13 cellular contexts compared by ENCODE assay signal in genomic region chr1:153539395-153540093, GRCh38. TPM values are rescaled to one million over a fixed set of nuclear protein-coding genes. Genes with fewer than 3 reads are reported as not detected.
DNase-seq lines count a peak whose midpoint lies in the region; ATAC-seq and TF ChIP-seq lines count a peak whose summit lies in the region.
"Had no signal": no experiment of that assay in that cellular context is flagged by ENCODE, and none has a peak within 500 bp of the region (broad histone marks: within the 10 kb centered on the region; RNA-seq: fewer than 3 reads in every experiment).

No MANE protein-coding gene starts in this region.

- no peaks in the 10 kb centered on the region for H3K9me3 ChIP-seq in BLaER1
- no peaks in the 10 kb centered on the region for H3K9me3 ChIP-seq in DND-41 (ENCODE audit: insufficient read depth, low read length, severe bottlenecking)

- no peak for TF ChIP-seq CTCF in DND-41 (IDR thresholded peaks at IDR 0.05; ENCODE audit: borderline replicate concordance, extremely low read depth, low read length, poor library complexity, severe bottlenecking)
- no peak for TF ChIP-seq CTCF in nephron (IDR thresholded peaks at IDR 0.05; ENCODE audit: unreplicated experiment in 3 of 3)

- H3K4me1 ChIP-seq in BLaER1 (peaks cover 71% of the 10 kb centered on the region), DND-41 (ENCODE audit: insufficient read depth, low read length) (peaks cover 52% of the 10 kb centered on the region)

- H3K36me3 ChIP-seq in BLaER1 (no peaks in the 10 kb centered on the region), DND-41 (ENCODE audit: insufficient read depth, low read length) (no peaks in the 10 kb centered on the region)

- peak overlapping the region; percentile 68 for H2AFZ ChIP-seq in DND-41 (ENCODE audit: low read depth, low read length)

- intact Hi-C loops in activated T-helper 2 cell treated with anti-CD3 and anti-CD28 coated beads, Interferon-gamma antibody, Interleukin-2, Interleukin-4, amounts not matched to agents 10 μg/mL and 5 μg/mL and 100 μg/mL, durations not matched to agents 14 hours and 24 hours and 36 hours (cut with micrococcal nuclease), result loop anchor here (10.0 kb wide), 1 partner anchor 425 kb away; the partner anchor contains the start of genes CREB3L4 and SLC39A1

- DNase-seq in DND-41 (no peak), RPMI8226 (no peak)
- DNase-seq in activated T-helper 2 cell treated with anti-CD3 and anti-CD28 coated beads, Interferon-gamma antibody, Interleukin-2, Interleukin-4, amounts not matched to agents 10 μg/mL and 5 μg/mL and 100 μg/mL, durations not matched to agents 14 hours and 24 hours and 36 hours (ENCODE audit: low spot score), result no peak
- no peak for DNase-seq in stimulated activated CD4-positive, alpha-beta T cell treated with anti-CD3 and anti-CD28 coated beads, Interleukin-4, amount 100 ng/mL, for 24 hours
- DNase-seq: C1 segment of cervical spinal cord, H7, NCI-H2081 had no signal

- no peak overlapping the region; the same call in 1 of the 2 replicates for H3K9ac ChIP-seq in BLaER1
- no peak overlapping the region for H3K9ac ChIP-seq in DND-41 (ENCODE audit: low read depth, low read length)

- H3K4me3 ChIP-seq in BLaER1 (no peak overlapping the region), DND-41 (ENCODE audit: low read depth in 1 of 2, low read length in 2 of 2) (no peak overlapping the region)
- H3K4me3 ChIP-seq: coronary artery had no signal

- peak overlapping the region; percentile 41 for H3K4me3 Mint-ChIP-seq in activated T-helper 2 cell treated with anti-CD3 and anti-CD28 coated beads, Interferon-gamma antibody, Interleukin-2, Interleukin-4, amounts not matched to agents 10 μg/mL and 5 μg/mL and 100 μg/mL, durations not matched to agents 14 hours and 24 hours and 36 hours (ENCODE audit: low read depth)
- H3K4me3 Mint-ChIP-seq in nephron, result no peak overlapping the region

- H3K79me2 ChIP-seq in DND-41 (ENCODE audit: insufficient read depth, low read length), result no peaks in the 10 kb centered on the region

- H3K27me3 Mint-ChIP-seq in activated T-helper 2 cell treated with anti-CD3 and anti-CD28 coated beads, Interferon-gamma antibody, Interleukin-2, Interleukin-4, amounts not matched to agents 10 μg/mL and 5 μg/mL and 100 μg/mL, durations not matched to agents 14 hours and 24 hours and 36 hours (ENCODE audit: low read depth), result no peaks in the 10 kb centered on the region
- peaks cover 4% of the 10 kb centered on the region for H3K27me3 Mint-ChIP-seq in nephron (ENCODE audit: low read depth)

- ATAC-seq in DND-41 (ENCODE audit: insufficient read depth, low read depth) (no peak), GM18870 (IDR thresholded peaks at IDR 0.05; ENCODE audit: unreplicated experiment) (no peak), GM19023 (IDR thresholded peaks at IDR 0.05; ENCODE audit: unreplicated experiment) (no peak)

- H3K27ac ChIP-seq in BLaER1, result peak overlapping the region; percentile 74
- H3K27ac ChIP-seq in DND-41 (ENCODE audit: low read length), result peak overlapping the region; percentile 77

- peaks cover 35% of the 10 kb centered on the region for H3K36me3 Mint-ChIP-seq in activated T-helper 2 cell treated with anti-CD3 and anti-CD28 coated beads, Interferon-gamma antibody, Interleukin-2, Interleukin-4, amounts not matched to agents 10 μg/mL and 5 μg/mL and 100 μg/mL, durations not matched to agents 14 hours and 24 hours and 36 hours (ENCODE audit: low read depth)
- H3K36me3 Mint-ChIP-seq in nephron (ENCODE audit: low read depth), result no peaks in the 10 kb centered on the region

- H3K27me3 ChIP-seq in BLaER1, result peaks cover 20% of the 10 kb centered on the region
- H3K27me3 ChIP-seq in DND-41 (ENCODE audit: insufficient read depth, low read length, poor library complexity), result no peaks in the 10 kb centered on the region

- H4K20me1 ChIP-seq in BLaER1 (no peaks in the 10 kb centered on the region), DND-41 (ENCODE audit: insufficient read depth, low read length) (no peaks in the 10 kb centered on the region)

- peaks cover 63% of the 10 kb centered on the region for H3K4me1 Mint-ChIP-seq in activated T-helper 2 cell treated with anti-CD3 and anti-CD28 coated beads, Interferon-gamma antibody, Interleukin-2, Interleukin-4, amounts not matched to agents 10 μg/mL and 5 μg/mL and 100 μg/mL, durations not matched to agents 14 hours and 24 hours and 36 hours (ENCODE audit: low read depth)
- H3K4me1 Mint-ChIP-seq in nephron, result peaks cover 50% of the 10 kb centered on the region

- H3K4me2 ChIP-seq in BLaER1, result peak overlapping the region; percentile 86
- H3K4me2 ChIP-seq in DND-41 (ENCODE audit: insufficient read depth, low read length), result no peak overlapping the region; the same call in 1 of the 2 replicates

- peak overlapping the region; percentile 89 for H3K27ac Mint-ChIP-seq in activated T-helper 2 cell treated with anti-CD3 and anti-CD28 coated beads, Interferon-gamma antibody, Interleukin-2, Interleukin-4, amounts not matched to agents 10 μg/mL and 5 μg/mL and 100 μg/mL, durations not matched to agents 14 hours and 24 hours and 36 hours
- peak overlapping the region in 2 of 3 experiments; percentile 84 to 98 for H3K27ac Mint-ChIP-seq in nephron

- H3K9me3 Mint-ChIP-seq in activated T-helper 2 cell treated with anti-CD3 and anti-CD28 coated beads, Interferon-gamma antibody, Interleukin-2, Interleukin-4, amounts not matched to agents 10 μg/mL and 5 μg/mL and 100 μg/mL, durations not matched to agents 14 hours and 24 hours and 36 hours, result no peaks in the 10 kb centered on the region
- no peaks in the 10 kb centered on the region for H3K9me3 Mint-ChIP-seq in nephron

RNA-seq across cellular contexts. Expression of gene S100A5, which starts 1.2 kb away (rescaled TPM):
- 1.8 and 2.4 TPM in 2 replicates for total RNA-seq in activated T-helper 2 cell treated with anti-CD3 and anti-CD28 coated beads, Interferon-gamma antibody, Interleukin-2, Interleukin-4, amounts not matched to agents 10 μg/mL and 5 μg/mL and 100 μg/mL, durations not matched to agents 14 hours and 24 hours and 36 hours
- total RNA-seq: H7, mucosa of gallbladder had no signal

RNA-seq across cellular contexts. Expression of gene S100A6, which starts 3.8 kb away (rescaled TPM):
- 209 and 229 TPM in 2 replicates for total RNA-seq in activated T-helper 2 cell treated with anti-CD3 and anti-CD28 coated beads, Interferon-gamma antibody, Interleukin-2, Interleukin-4, amounts not matched to agents 10 μg/mL and 5 μg/mL and 100 μg/mL, durations not matched to agents 14 hours and 24 hours and 36 hours

RNA-seq across cellular contexts. Expression of gene S100A4, which starts 6.1 kb away (rescaled TPM):
- 175 and 181 TPM in 2 replicates for total RNA-seq in activated T-helper 2 cell treated with anti-CD3 and anti-CD28 coated beads, Interferon-gamma antibody, Interleukin-2, Interleukin-4, amounts not matched to agents 10 μg/mL and 5 μg/mL and 100 μg/mL, durations not matched to agents 14 hours and 24 hours and 36 hours

RNA-seq across cellular contexts. Expression of gene S100A3, which starts 9.5 kb away (rescaled TPM):
- not detected in 2 replicates for total RNA-seq in activated T-helper 2 cell treated with anti-CD3 and anti-CD28 coated beads, Interferon-gamma antibody, Interleukin-2, Interleukin-4, amounts not matched to agents 10 μg/mL and 5 μg/mL and 100 μg/mL, durations not matched to agents 14 hours and 24 hours and 36 hours
- total RNA-seq: mucosa of gallbladder had no signal

RNA-seq across cellular contexts. Expression of gene S100A2, which starts 26.1 kb away (rescaled TPM):
- total RNA-seq in activated T-helper 2 cell treated with anti-CD3 and anti-CD28 coated beads, Interferon-gamma antibody, Interleukin-2, Interleukin-4, amounts not matched to agents 10 μg/mL and 5 μg/mL and 100 μg/mL, durations not matched to agents 14 hours and 24 hours and 36 hours, result 0.44 and 0.75 TPM in 2 replicates
